In the genomic region with DNA sequence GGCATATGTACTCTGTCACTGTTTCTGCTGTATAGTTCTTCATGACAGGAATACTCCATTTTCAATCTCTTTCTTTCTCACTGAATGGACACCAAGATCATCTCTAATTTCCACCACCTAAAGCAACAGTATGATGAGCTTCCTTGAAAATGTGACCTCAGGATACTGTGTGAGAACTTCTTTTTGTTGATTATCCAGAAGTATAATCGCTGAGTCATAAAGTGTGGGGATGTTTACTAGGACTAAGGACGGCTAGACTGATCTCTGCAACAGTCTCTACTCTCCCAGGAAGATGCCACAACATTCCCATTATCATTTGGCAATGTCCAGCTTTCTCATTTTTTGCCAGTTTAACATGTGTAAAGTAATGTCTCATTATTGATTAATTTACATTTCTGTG, we compare ENCODE assay signal across 1 cellular context.
TF ChIP-seq lines count a peak whose summit lies in the region.

No MANE protein-coding gene starts in this region.

TF ChIP-seq in IMR-90, 13 proteins besides CTCF, POLR2A, EP300 and RAD21 (continued from another document):
- TF ChIP-seq USF2 (IDR thresholded peaks at IDR 0.05; ENCODE audit: low read depth, low read length) (no peak), CHD1 (IDR thresholded peaks at IDR 0.05; ENCODE audit: low read depth, low read length) (no peak)
